In the genomic region with DNA sequence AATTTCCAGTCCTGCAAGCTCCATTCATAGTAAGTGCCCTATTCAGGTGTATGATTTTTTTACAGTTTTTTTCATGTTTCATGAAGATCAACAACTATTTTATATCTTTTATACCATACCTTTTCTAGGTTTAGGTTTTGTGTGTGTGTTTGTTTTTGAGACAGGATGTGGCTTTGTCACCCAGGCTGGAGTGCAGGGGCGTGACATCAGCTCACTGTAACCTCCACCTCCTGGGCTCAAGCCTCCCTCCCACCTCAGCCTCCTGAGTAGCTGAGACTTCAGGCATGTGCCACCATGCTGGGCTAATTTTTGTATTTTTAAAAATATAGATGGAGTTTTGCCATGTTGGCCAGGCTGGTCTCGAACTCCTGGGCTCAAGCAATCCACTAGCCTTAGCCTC, we compare ENCODE assay signal across 18 cellular contexts.
"Had no signal": no experiment of that assay in that cellular context is flagged by ENCODE, and none has a peak within 500 bp of the region (broad histone marks: within the 10 kb centered on the region; RNA-seq: fewer than 3 reads in every experiment).

No MANE protein-coding gene starts in this region.

- H3K4me3 Mint-ChIP-seq: activated naive CD4-positive, alpha-beta T cell treated with anti-CD3 and anti-CD28 coated beads, Interleukin-2, amount 50 U/mL, for 24 hours; activated T-cell treated with anti-CD3 and anti-CD28 coated beads, Interleukin-2, amount 50 U/mL, for 24 hours; central memory CD8-positive, alpha-beta T cell; naive thymus-derived CD4-positive, alpha-beta T cell; stimulated activated naive B cell treated with anti-CD40 and anti-IgM and Interleukin-4, amounts not matched to agents 10 μg/mL and 1 μg/mL and 100 μg/mL, for 72 hours; type B pancreatic cell had no signal

- H3K4me3 ChIP-seq: hepatocyte, left ventricle myocardium inferior, vagina had no signal

- H3K9me3 Mint-ChIP-seq: activated naive CD4-positive, alpha-beta T cell treated with anti-CD3 and anti-CD28 coated beads, Interleukin-2, amount 50 U/mL, for 24 hours; activated T-cell treated with anti-CD3 and anti-CD28 coated beads, Interleukin-2, amount 50 U/mL, for 24 hours; central memory CD8-positive, alpha-beta T cell; stimulated activated naive B cell treated with anti-CD40 and anti-IgM and Interleukin-4, amounts not matched to agents 10 μg/mL and 1 μg/mL and 100 μg/mL, for 72 hours; type B pancreatic cell had no signal

- H3K27me3 Mint-ChIP-seq: activated naive CD4-positive, alpha-beta T cell treated with anti-CD3 and anti-CD28 coated beads, Interleukin-2, amount 50 U/mL, for 24 hours; activated T-cell treated with anti-CD3 and anti-CD28 coated beads, Interleukin-2, amount 50 U/mL, for 24 hours; central memory CD8-positive, alpha-beta T cell; naive thymus-derived CD4-positive, alpha-beta T cell; stimulated activated naive B cell treated with anti-CD40 and anti-IgM and Interleukin-4, amounts not matched to agents 10 μg/mL and 1 μg/mL and 100 μg/mL, for 72 hours; type B pancreatic cell had no signal

- ATAC-seq: esophagus mucosa; naive thymus-derived CD4-positive, alpha-beta T cell; sciatic nerve; stimulated activated naive B cell treated with anti-CD40 and anti-IgM and Interleukin-4, amounts not matched to agents 10 μg/mL and 1 μg/mL and 100 μg/mL, for 72 hours had no signal

- DNase-seq: activated CD4-positive, alpha-beta T cell treated with anti-CD3 and anti-CD28 coated beads, Interleukin-2, amount 50 U/mL, for 48 hours; activated CD8-positive, alpha-beta memory T cell treated with anti-CD3 and anti-CD28 coated beads, Interleukin-2, amount 50 U/mL, for 4 hours; activated T-cell treated with anti-CD3 and anti-CD28 coated beads, Interleukin-2, amount 50 U/mL, for 24 hours; effector memory CD4-positive, alpha-beta T cell; glutamatergic neuron; left ventricle myocardium inferior; naive thymus-derived CD4-positive, alpha-beta T cell; small intestine; stimulated activated CD8-positive, alpha-beta memory T cell treated with anti-CD3 and anti-CD28 coated beads, Interleukin-4, amount 100 ng/mL, for 48 hours; stimulated activated naive B cell treated with anti-CD40 and anti-IgM and Interleukin-4, amounts not matched to agents 10 μg/mL and 1 μg/mL and 100 μg/mL, for 72 hours; SW 1271 had no signal

- H3K4me1 Mint-ChIP-seq: activated naive CD4-positive, alpha-beta T cell treated with anti-CD3 and anti-CD28 coated beads, Interleukin-2, amount 50 U/mL, for 24 hours; central memory CD8-positive, alpha-beta T cell had no signal

- H3K27ac Mint-ChIP-seq: activated naive CD4-positive, alpha-beta T cell treated with anti-CD3 and anti-CD28 coated beads, Interleukin-2, amount 50 U/mL, for 24 hours; activated T-cell treated with anti-CD3 and anti-CD28 coated beads, Interleukin-2, amount 50 U/mL, for 24 hours; naive thymus-derived CD4-positive, alpha-beta T cell; stimulated activated naive B cell treated with anti-CD40 and anti-IgM and Interleukin-4, amounts not matched to agents 10 μg/mL and 1 μg/mL and 100 μg/mL, for 72 hours; type B pancreatic cell had no signal
